Comparison of ENCODE assay signal across 9 cellular contexts in the genomic region with DNA sequence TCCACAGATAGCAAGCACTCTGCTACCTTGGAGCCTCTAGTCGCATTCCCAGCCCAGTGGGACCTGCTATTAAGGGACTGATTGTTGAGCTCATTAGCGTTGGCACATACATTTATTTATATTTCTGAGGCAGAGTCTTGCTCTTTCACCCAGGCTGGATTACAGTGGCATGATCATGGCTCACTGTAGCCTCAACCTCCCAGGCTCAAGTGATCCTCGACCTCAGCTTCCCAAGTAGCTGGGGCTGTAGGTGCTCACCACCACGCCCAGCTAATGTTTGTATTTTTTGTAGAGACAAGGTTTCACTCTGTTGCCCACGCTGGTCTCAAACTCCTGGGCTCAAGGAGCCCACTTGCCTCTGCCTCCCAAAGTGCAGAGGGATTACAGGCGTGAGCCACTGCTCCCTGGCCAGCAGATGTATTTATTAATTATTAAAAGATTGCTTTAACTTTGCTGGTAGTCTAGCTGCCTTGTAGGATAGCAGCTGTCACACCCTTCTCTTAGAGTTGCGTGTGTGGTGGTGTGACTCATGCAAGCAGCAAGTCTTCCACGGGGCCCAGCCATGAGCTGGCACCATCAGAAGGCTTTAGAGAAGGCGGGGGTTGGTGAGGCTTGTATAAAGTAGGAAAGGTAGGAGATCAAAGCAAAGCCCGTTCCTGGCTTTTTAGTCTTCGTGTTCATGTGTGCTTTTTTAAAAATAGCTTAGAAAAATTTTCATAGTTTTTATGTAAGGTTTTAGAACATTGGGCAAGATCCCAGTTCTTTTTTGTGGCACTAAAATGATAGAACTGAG. TPM values are rescaled to one million over a fixed set of nuclear protein-coding genes. Genes with fewer than 3 reads are reported as not detected.
DNase-seq lines count a peak whose midpoint lies in the region; ATAC-seq, FAIRE-seq and TF ChIP-seq lines count a peak whose summit lies in the region.
"Had no signal": no experiment of that assay in that cellular context is flagged by ENCODE, and none has a peak within 500 bp of the region (broad histone marks: within the 10 kb centered on the region; RNA-seq: fewer than 3 reads in every experiment).

No MANE protein-coding gene starts in this region.

- H4K20me1 ChIP-seq in keratinocyte (ENCODE audit: control insufficient read depth, extremely low read depth, insufficient read depth, low read length): no peaks in the 10 kb centered on the region

- H3K27ac ChIP-seq in keratinocyte (ENCODE audit: control insufficient read depth, insufficient read depth, low read length): peak overlapping the region; percentile 64

- DNase-seq in DMS53 (lab: John Stamatoyannopoulos, UW) (peak; percentile 52), DMS53 treated with DMSO at 0.1 percent for 48 hours (lab: John Stamatoyannopoulos, UW; ENCODE audit: unreplicated experiment) (no peak), keratinocyte (ENCODE audit: low read depth, low spot score) (no peak), NCI-H1092 treated with DMSO at 0.1 percent for 48 hours (lab: John Stamatoyannopoulos, UW) (no peak)
- peak; percentile 68 to 76 for DNase-seq in activated T-cell treated with anti-CD3 and anti-CD28 coated beads, Interleukin-2, amount 50 U/mL, for 72 hours
- DNase-seq in stimulated activated CD8-positive, alpha-beta memory T cell treated with anti-CD3 and anti-CD28 coated beads, Interleukin-7, amount 100 ng/mL, for 4 hours (ENCODE audit: low read depth in 2 of 2): peak; percentile 12 to 43

- peaks cover 31% of the 10 kb centered on the region for H3K4me1 Mint-ChIP-seq in activated T-cell treated with anti-CD3 and anti-CD28 coated beads, Interleukin-2, amount 50 U/mL, for 72 hours (ENCODE audit: low read depth)

- no peak for TF ChIP-seq CTCF in keratinocyte (optimal IDR thresholded peaks at IDR 0.05 in 1 of 3, IDR thresholded peaks at IDR 0.05 in 1 of 3, conservative IDR thresholded peaks at IDR 0.05 in 1 of 3; ENCODE audit: extremely low read depth in 1 of 3, insufficient read depth in 2 of 3, low read length in 3 of 3)

- peaks cover 18 to 26% of the 10 kb centered on the region in 2 experiments for H3K36me3 ChIP-seq in keratinocyte (ENCODE audit: control insufficient read depth in 2 of 2, extremely low read depth in 1 of 2, insufficient read depth in 2 of 2, low read length in 2 of 2)

- H3K9me3 Mint-ChIP-seq in activated T-cell treated with anti-CD3 and anti-CD28 coated beads, Interleukin-2, amount 50 U/mL, for 72 hours: no peaks in the 10 kb centered on the region

- ATAC-seq in activated T-cell treated with anti-CD3 and anti-CD28 coated beads, Interleukin-2, amount 50 U/mL, for 72 hours (replicated peaks in 1 of 2): peak; percentile 100
- ATAC-seq in HG03196 (IDR thresholded peaks at IDR 0.05; ENCODE audit: unreplicated experiment): no peak
- ATAC-seq in HG03175 (IDR thresholded peaks at IDR 0.05; ENCODE audit: unreplicated experiment): no peak

- FAIRE-seq in keratinocyte (lab: Jason Lieb, UNC): peak; percentile 80
- FAIRE-seq: A204.1 had no signal

- H2AFZ ChIP-seq in keratinocyte (ENCODE audit: control insufficient read depth, low read length): no peak overlapping the region

- no peaks in the 10 kb centered on the region for H3K79me2 ChIP-seq in keratinocyte (ENCODE audit: control insufficient read depth, insufficient read depth, low read length)

- H3K9ac ChIP-seq in keratinocyte (ENCODE audit: control insufficient read depth, extremely low read depth, insufficient read depth, low read length): peak overlapping the region; percentile 39

- dilution Hi-C loops in keratinocyte (cut with MboI; ENCODE audit: extremely low pct_ligation_motif_present, low sequenced_read_pairs): no loop called here

- H3K9me3 ChIP-seq in keratinocyte (ENCODE audit: control insufficient read depth, low read depth, low read length): no peaks in the 10 kb centered on the region

- no peaks in the 10 kb centered on the region for H3K27me3 Mint-ChIP-seq in activated T-cell treated with anti-CD3 and anti-CD28 coated beads, Interleukin-2, amount 50 U/mL, for 72 hours (ENCODE audit: low read depth)

- peak overlapping the region; percentile 12 to 43 for H3K4me3 Mint-ChIP-seq in activated T-cell treated with anti-CD3 and anti-CD28 coated beads, Interleukin-2, amount 50 U/mL, for 72 hours

- peaks cover 9 to 28% of the 10 kb centered on the region in 2 donors for H3K36me3 Mint-ChIP-seq in activated T-cell treated with anti-CD3 and anti-CD28 coated beads, Interleukin-2, amount 50 U/mL, for 72 hours (ENCODE audit: insufficient read depth in 2 of 2)

- no peaks in the 10 kb centered on the region for H3K27me3 ChIP-seq in keratinocyte (ENCODE audit: control insufficient read depth, extremely low read depth, insufficient read depth, low read length)

- peak overlapping the region; percentile 68 for H3K4me2 ChIP-seq in keratinocyte (ENCODE audit: control insufficient read depth, extremely low read depth, insufficient read depth, low read depth, low read length)

- H3K9me1 ChIP-seq in keratinocyte (ENCODE audit: control insufficient read depth, extremely low read depth, insufficient read depth, low read length): peaks cover 2% of the 10 kb centered on the region

- no peak overlapping the region for H3K4me3 ChIP-seq in keratinocyte (ENCODE audit: control insufficient read depth in 2 of 3, extremely low read depth in 1 of 3, insufficient read depth in 2 of 3, low read depth in 1 of 3, low read length in 3 of 3)

- H3K4me1 ChIP-seq in keratinocyte (ENCODE audit: control insufficient read depth, extremely low read depth, insufficient read depth, low read length): peaks cover 14% of the 10 kb centered on the region

- H3K27ac Mint-ChIP-seq in activated T-cell treated with anti-CD3 and anti-CD28 coated beads, Interleukin-2, amount 50 U/mL, for 72 hours: peak overlapping the region; percentile 36

RNA-seq across cellular contexts. Expression of a gene that starts 16.5 kb away (rescaled TPM):
- 1 to 10 TPM; 8.2 to 8.7 TPM for total RNA-seq in activated T-cell treated with anti-CD3 and anti-CD28 coated beads, Interleukin-2, amount 50 U/mL, for 72 hours
- 9.7 to 10.1 TPM (median 9.9 TPM) in 3 replicates for polyA plus RNA-seq in keratinocyte
- 5.3 TPM for polyA plus RNA-seq in keratinocyte (2011; ENCODE audit: low read depth)
- 6.2 and 7.0 TPM in 2 replicates for polyA plus RNA-seq in keratinocyte (2011; cell fraction: cytosol; rRNA removed)
- polyA plus RNA-seq in keratinocyte (2011; cell fraction: nucleus; rRNA removed): 19.4 and 21.8 TPM in 2 replicates
- 6.5 TPM in 2 replicates for polyA plus RNA-seq in keratinocyte (2012; ENCODE audit: low replicate concordance)
- polyA minus RNA-seq in keratinocyte: 6.4 to 7.5 TPM (median 6.8 TPM) in 3 replicates
- polyA minus RNA-seq in keratinocyte (2011; cell fraction: cytosol; rRNA and poly(A)+ RNA removed): 6.1 TPM
- 7.4 and 9.7 TPM in 2 replicates for polyA minus RNA-seq in keratinocyte (2011; cell fraction: nucleus; rRNA and poly(A)+ RNA removed)

RNA-seq across cellular contexts. Expression of a gene that starts 40.5 kb away (rescaled TPM):
- under 1 TPM in 1 of 2 donors, not detected in 1; 0.12 TPM for total RNA-seq in activated T-cell treated with anti-CD3 and anti-CD28 coated beads, Interleukin-2, amount 50 U/mL, for 72 hours
- polyA plus RNA-seq in keratinocyte: not detected in 3 replicates
- not detected for polyA plus RNA-seq in keratinocyte (2011; ENCODE audit: low read depth)
- not detected in 2 replicates for polyA plus RNA-seq in keratinocyte (2011; cell fraction: cytosol; rRNA removed)
- polyA plus RNA-seq in keratinocyte (2011; cell fraction: nucleus; rRNA removed): not detected in 2 replicates
- not detected in 2 replicates for polyA plus RNA-seq in keratinocyte (2012; ENCODE audit: low replicate concordance)
- not detected in 3 replicates for polyA minus RNA-seq in keratinocyte
- polyA minus RNA-seq in keratinocyte (2011; cell fraction: cytosol; rRNA and poly(A)+ RNA removed): not detected
- polyA minus RNA-seq in keratinocyte (2011; cell fraction: nucleus; rRNA and poly(A)+ RNA removed): not detected in 2 replicates

RNA-seq across cellular contexts. Expression of a gene that starts 40.7 kb away (rescaled TPM):
- total RNA-seq in activated T-cell treated with anti-CD3 and anti-CD28 coated beads, Interleukin-2, amount 50 U/mL, for 72 hours: 100 to 1,000 TPM; 143 to 184 TPM
- polyA plus RNA-seq in keratinocyte: 0.19 TPM in 1 of 3 replicates, not detected in the others
- polyA plus RNA-seq in keratinocyte (2011; ENCODE audit: low read depth): not detected
- polyA plus RNA-seq in keratinocyte (2011; cell fraction: cytosol; rRNA removed): not detected in 2 replicates
- polyA plus RNA-seq in keratinocyte (2011; cell fraction: nucleus; rRNA removed): not detected in 2 replicates
- not detected in 2 replicates for polyA plus RNA-seq in keratinocyte (2012; ENCODE audit: low replicate concordance)
- not detected in 3 replicates for polyA minus RNA-seq in keratinocyte
- not detected for polyA minus RNA-seq in keratinocyte (2011; cell fraction: cytosol; rRNA and poly(A)+ RNA removed)
- not detected in 2 replicates for polyA minus RNA-seq in keratinocyte (2011; cell fraction: nucleus; rRNA and poly(A)+ RNA removed)

Comparison
In these comparisons a context has a peak if more than half of its experiments do, and no peak if none do; other contexts are left out.
1. DNase-seq: peak in DMS53 (single experiment), activated T-cell treated with anti-CD3 and anti-CD28 coated beads, Interleukin-2, amount 50 U/mL, for 72 hours (2 of 2) and stimulated activated CD8-positive, alpha-beta memory T cell treated with anti-CD3 and anti-CD28 coated beads, Interleukin-7, amount 100 ng/mL, for 4 hours (2 of 2); none in DMS53 treated with DMSO at 0.1 percent for 48 hours (single experiment), keratinocyte (single experiment) and NCI-H1092 treated with DMSO at 0.1 percent for 48 hours (single experiment).
2. ATAC-seq: peak in activated T-cell treated with anti-CD3 and anti-CD28 coated beads, Interleukin-2, amount 50 U/mL, for 72 hours (2 of 2); none in HG03196 (single experiment) and HG03175 (single experiment).